Comparison of ENCODE assay signal across 1 cellular context in the genomic region with DNA sequence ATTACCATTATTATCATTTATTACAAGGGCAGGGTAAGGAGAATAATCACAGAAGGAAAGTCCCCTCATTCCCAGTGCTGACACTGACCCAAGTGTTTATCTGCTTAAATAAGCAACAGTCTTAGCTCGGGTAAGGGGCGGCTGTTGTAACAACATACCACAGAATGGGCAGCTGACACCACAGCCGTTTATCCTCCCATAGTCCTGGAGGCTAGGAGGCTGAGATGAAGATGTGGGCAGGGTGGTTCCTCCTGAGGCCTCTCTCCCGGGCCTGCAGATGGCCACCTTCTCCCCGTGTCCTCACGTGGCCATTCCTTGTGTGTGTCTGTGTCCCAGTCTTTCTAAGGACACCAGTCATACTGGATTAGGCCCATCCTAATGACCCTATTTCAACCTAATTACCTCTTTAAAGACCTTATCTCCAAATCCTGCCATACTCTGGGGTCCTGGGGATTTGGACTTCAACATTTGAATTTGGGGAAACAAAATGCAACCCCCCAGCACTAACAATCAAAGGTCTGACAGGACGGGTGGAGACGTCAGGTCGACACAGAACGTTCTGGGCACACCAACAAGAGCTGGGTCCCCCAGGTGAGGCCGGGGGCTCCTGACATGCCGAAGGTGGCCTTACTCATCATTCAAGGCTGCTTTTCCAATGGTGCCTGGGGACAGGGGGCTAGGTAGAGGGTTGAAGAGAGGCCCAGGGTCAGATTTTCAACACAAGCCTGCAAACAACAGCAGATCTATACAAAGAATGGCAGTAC.
TF ChIP-seq lines count a peak whose summit lies in the region.

No MANE protein-coding gene starts in this region.

TF ChIP-seq in GM23338, 12 proteins besides CTCF, POLR2A, EP300 and RAD21 (continued from another document):
- TF ChIP-seq, protein P1, sequence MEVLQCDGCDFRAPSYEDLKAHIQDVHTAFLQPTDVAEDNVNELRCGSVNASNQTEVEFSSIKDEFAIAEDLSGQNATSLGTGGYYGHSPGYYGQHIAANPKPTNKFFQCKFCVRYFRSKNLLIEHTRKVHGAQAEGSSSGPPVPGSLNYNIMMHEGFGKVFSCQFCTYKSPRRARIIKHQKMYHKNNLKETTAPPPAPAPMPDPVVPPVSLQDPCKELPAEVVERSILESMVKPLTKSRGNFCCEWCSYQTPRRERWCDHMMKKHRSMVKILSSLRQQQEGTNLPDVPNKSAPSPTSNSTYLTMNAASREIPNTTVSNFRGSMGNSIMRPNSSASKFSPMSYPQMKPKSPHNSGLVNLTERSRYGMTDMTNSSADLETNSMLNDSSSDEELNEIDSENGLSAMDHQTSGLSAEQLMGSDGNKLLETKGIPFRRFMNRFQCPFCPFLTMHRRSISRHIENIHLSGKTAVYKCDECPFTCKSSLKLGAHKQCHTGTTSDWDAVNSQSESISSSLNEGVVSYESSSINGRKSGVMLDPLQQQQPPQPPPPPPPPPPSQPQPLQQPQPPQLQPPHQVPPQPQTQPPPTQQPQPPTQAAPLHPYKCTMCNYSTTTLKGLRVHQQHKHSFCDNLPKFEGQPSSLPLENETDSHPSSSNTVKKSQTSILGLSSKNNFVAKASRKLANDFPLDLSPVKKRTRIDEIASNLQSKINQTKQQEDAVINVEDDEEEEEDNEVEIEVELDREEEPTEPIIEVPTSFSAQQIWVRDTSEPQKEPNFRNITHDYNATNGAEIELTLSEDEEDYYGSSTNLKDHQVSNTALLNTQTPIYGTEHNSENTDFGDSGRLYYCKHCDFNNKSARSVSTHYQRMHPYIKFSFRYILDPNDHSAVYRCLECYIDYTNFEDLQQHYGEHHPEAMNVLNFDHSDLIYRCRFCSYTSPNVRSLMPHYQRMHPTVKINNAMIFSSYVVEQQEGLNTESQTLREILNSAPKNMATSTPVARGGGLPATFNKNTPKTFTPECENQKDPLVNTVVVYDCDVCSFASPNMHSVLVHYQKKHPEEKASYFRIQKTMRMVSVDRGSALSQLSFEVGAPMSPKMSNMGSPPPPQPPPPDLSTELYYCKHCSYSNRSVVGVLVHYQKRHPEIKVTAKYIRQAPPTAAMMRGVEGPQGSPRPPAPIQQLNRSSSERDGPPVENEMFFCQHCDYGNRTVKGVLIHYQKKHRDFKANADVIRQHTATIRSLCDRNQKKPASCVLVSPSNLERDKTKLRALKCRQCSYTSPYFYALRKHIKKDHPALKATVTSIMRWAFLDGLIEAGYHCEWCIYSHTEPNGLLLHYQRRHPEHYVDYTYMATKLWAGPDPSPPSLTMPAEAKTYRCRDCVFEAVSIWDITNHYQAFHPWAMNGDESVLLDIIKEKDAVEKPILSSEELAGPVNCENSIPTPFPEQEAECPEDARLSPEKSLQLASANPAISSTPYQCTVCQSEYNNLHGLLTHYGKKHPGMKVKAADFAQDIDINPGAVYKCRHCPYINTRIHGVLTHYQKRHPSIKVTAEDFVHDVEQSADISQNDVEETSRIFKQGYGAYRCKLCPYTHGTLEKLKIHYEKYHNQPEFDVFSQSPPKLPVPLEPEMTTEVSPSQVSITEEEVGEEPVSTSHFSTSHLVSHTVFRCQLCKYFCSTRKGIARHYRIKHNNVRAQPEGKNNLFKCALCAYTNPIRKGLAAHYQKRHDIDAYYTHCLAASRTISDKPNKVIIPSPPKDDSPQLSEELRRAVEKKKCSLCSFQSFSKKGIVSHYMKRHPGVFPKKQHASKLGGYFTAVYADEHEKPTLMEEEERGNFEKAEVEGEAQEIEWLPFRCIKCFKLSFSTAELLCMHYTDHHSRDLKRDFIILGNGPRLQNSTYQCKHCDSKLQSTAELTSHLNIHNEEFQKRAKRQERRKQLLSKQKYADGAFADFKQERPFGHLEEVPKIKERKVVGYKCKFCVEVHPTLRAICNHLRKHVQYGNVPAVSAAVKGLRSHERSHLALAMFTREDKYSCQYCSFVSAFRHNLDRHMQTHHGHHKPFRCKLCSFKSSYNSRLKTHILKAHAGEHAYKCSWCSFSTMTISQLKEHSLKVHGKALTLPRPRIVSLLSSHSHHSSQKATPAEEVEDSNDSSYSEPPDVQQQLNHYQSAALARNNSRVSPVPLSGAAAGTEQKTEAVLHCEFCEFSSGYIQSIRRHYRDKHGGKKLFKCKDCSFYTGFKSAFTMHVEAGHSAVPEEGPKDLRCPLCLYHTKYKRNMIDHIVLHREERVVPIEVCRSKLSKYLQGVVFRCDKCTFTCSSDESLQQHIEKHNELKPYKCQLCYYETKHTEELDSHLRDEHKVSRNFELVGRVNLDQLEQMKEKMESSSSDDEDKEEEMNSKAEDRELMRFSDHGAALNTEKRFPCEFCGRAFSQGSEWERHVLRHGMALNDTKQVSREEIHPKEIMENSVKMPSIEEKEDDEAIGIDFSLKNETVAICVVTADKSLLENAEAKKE (CRISPR knock-in tag; IDR thresholded peaks at IDR 0.05): no peak
- TF ChIP-seq EZH2phosphoT487 (IDR thresholded peaks at IDR 0.05; ENCODE audit: unreplicated experiment): no peak
TF ChIP-seq in GM23338: peak in this region for 0.
